In the genomic region with DNA sequence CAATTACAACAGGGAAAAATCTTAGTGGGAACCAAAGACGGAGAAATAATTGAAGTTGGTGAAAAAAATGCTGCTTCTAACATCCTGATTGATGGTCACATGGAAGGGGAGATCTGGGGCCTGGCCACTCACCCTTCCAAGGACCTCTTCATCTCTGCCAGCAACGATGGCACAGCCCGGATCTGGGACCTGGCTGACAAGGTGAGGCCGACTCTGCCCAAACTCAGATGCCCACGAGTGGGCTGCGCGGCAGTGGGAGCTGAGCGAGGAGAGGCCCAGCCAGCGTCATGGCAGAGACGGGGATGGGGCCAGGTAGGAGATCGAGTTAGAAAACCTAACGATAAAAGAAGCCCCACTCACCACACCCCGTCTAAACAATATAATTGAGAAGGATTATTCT, we compare ENCODE assay signal across 16 cellular contexts.
DNase-seq lines count a peak whose midpoint lies in the region; ATAC-seq, FAIRE-seq and TF ChIP-seq lines count a peak whose summit lies in the region.
"Had no signal": no experiment of that assay in that cellular context is flagged by ENCODE, and none has a peak within 500 bp of the region (broad histone marks: within the 10 kb centered on the region; RNA-seq: fewer than 3 reads in every experiment).

No MANE protein-coding gene starts in this region.

- TF ChIP-seq RAD21 in HepG2 (CRISPR knock-in tag; IDR thresholded peaks at IDR 0.05): no peak

- TF ChIP-seq EP300 in HepG2 (IDR thresholded peaks at IDR 0.05; ENCODE audit: low read depth in 2 of 2, low read length in 2 of 2) (no peak), HepG2 (CRISPR knock-in tag; IDR thresholded peaks at IDR 0.05; ENCODE audit: borderline replicate concordance) (no peak)

- H3K79me2 ChIP-seq in HepG2 (ENCODE audit: insufficient read depth, low read length): no peaks in the 10 kb centered on the region

- BruUV-seq in HepG2 (replicated peaks; lab: Mats Ljungman, UMichigan): no TSS peak

- TF ChIP-seq POLR2A in HepG2 (IDR thresholded peaks at IDR 0.05; ENCODE audit: insufficient read depth in 1 of 2, low read depth in 2 of 2, low read length in 2 of 2): no peak
- TF ChIP-seq POLR2A in right lobe of liver (IDR thresholded peaks at IDR 0.05): no peak
- TF ChIP-seq POLR2A in vagina (IDR thresholded peaks at IDR 0.05): no peak

- H3K36me3 ChIP-seq in HepG2 (replicated peaks in 1 of 2; ENCODE audit: control insufficient read depth in 1 of 2, insufficient read depth in 2 of 2, low read length in 2 of 2) (no peaks in the 10 kb centered on the region), right lobe of liver (no peaks in the 10 kb centered on the region), duodenal mucosa (ENCODE audit: control insufficient read depth in 1 of 2, insufficient read depth in 2 of 2, low read length in 2 of 2) (no peaks in the 10 kb centered on the region), vagina (no peaks in the 10 kb centered on the region)

- H3K4me1 ChIP-seq in HepG2 (ENCODE audit: insufficient read depth, low read length) (0 out of 2 replicates have a peak, but pooled peaks cover 5% of the 10 kb centered on the region), right lobe of liver (no peaks in the 10 kb centered on the region), duodenal mucosa (ENCODE audit: control insufficient read depth in 1 of 2, insufficient read depth in 2 of 2, low read length in 2 of 2) (peaks cover 10 to 14% of the 10 kb centered on the region in 2 donors), vagina (peaks cover 16% of the 10 kb centered on the region)

- 96% methylated on average over 13 of the region's 13 CpGs for WGBS in HepG2 (ENCODE audit: low lambda C conversion rate)
- WGBS in right lobe of liver (ENCODE audit: insufficient coverage, low coverage, low lambda C conversion rate, missing lambda C conversion rate): 95% methylated on average over 4 of the region's 13 CpGs

- no peak for DNase-seq in HepG2 (ENCODE audit: low spot score)
- no peak for DNase-seq in right lobe of liver
- DNase-seq in posterior vena cava (ENCODE audit: low spot score): peak; percentile 64
- no peak for DNase-seq in vagina (ENCODE audit: extremely low spot score in 2 of 2)
- DNase-seq in EL: no peak
- no peak for DNase-seq in amniotic stem cell (lab: John Stamatoyannopoulos, UW)
- DNase-seq: 8988T, AML-193, Calu3, H9 had no signal

- CTCF ChIA-PET in HepG2 (lab: Yijun Ruan, JAX; ENCODE audit: low intra/inter-chr PET ratio, low total read pairs): no interaction called here

- no peak overlapping the region for H3K27ac ChIP-seq in HepG2 (ENCODE audit: extremely low read length, insufficient read depth, low read length)
- H3K27ac ChIP-seq in right lobe of liver: no peak overlapping the region
- peak overlapping the region; percentile 11 for H3K27ac ChIP-seq in duodenal mucosa (ENCODE audit: low read depth, low read length)
- peak overlapping the region; percentile 24 for H3K27ac ChIP-seq in vagina
- H3K27ac ChIP-seq: BLaER1 had no signal

- POLR2A ChIA-PET in HepG2 (lab: Yijun Ruan, JAX): no interaction called here

- H3K4me3 ChIP-seq in HepG2 (replicated peaks in 1 of 3; ENCODE audit: insufficient read depth in 1 of 3, low read depth in 2 of 3, low read length in 3 of 3): no peak overlapping the region
- H3K4me3 ChIP-seq in right lobe of liver: no peak overlapping the region
- H3K4me3 ChIP-seq in duodenal mucosa (ENCODE audit: low read depth in 1 of 2, low read length in 2 of 2): no peak overlapping the region
- H3K4me3 ChIP-seq in vagina: no peak overlapping the region
- H3K4me3 ChIP-seq: BLaER1, GM23338 had no signal

- no peak overlapping the region for H2AFZ ChIP-seq in HepG2 (ENCODE audit: low read length)
- H2AFZ ChIP-seq: GM23338 had no signal

- H3K27me3 ChIP-seq in HepG2 (ENCODE audit: control insufficient read depth in 1 of 2, insufficient read depth in 2 of 2, low read length in 2 of 2) (no peaks in the 10 kb centered on the region), right lobe of liver (no peaks in the 10 kb centered on the region), duodenal mucosa (ENCODE audit: control insufficient read depth in 1 of 2, insufficient read depth in 2 of 2, low read length in 2 of 2) (no peaks in the 10 kb centered on the region), vagina (no peaks in the 10 kb centered on the region)
- H3K27me3 ChIP-seq: BLaER1 had no signal

- no peak overlapping the region for H3K4me2 ChIP-seq in HepG2 (ENCODE audit: low read depth, low read length)
- H3K4me2 ChIP-seq: BLaER1, GM23338 had no signal

- no peak for FAIRE-seq in HepG2 (lab: Jason Lieb, UNC)
- FAIRE-seq: GM12891, HTR-8/SVneo had no signal

- intact Hi-C loops in HepG2 (cut with micrococcal nuclease; ENCODE audit: unreplicated experiment): no loop called here
- intact Hi-C loops in right lobe of liver (cut with DNase I): no loop called here
- intact Hi-C loops in posterior vena cava (cut with DNase I): no loop called here
- intact Hi-C loops in vagina (cut with DNase I): no loop called here

- in situ Hi-C loops in HepG2 (cut with HindIII; ENCODE audit: extremely low pct_ligation_motif_present, low pct_unique_long_range_greater_than_20kb): no loop called here

- ATAC-seq in HepG2 (no peak), right lobe of liver (no peak), HG02642 (IDR thresholded peaks at IDR 0.05; ENCODE audit: poor library complexity, unreplicated experiment) (no peak)
- ATAC-seq: GM23338 had no signal

- H3K9me3 ChIP-seq in HepG2 (ENCODE audit: low read length): no peaks in the 10 kb centered on the region
- H3K9me3 ChIP-seq in right lobe of liver: no peaks in the 10 kb centered on the region
- no peaks in the 10 kb centered on the region for H3K9me3 ChIP-seq in duodenal mucosa (ENCODE audit: control insufficient read depth in 1 of 2, low read length in 2 of 2)
- H3K9me3 ChIP-seq in vagina: no peaks in the 10 kb centered on the region
- H3K9me3 ChIP-seq: BLaER1 had no signal

- H3K9ac ChIP-seq in HepG2 (ENCODE audit: insufficient read depth, low read depth, low read length) (no peak overlapping the region), duodenal mucosa (ENCODE audit: low read depth in 1 of 2, low read length in 2 of 2) (no peak overlapping the region)
- H3K9ac ChIP-seq: BLaER1 had no signal

- TF ChIP-seq CTCF in HepG2 (CRISPR knock-in tag; IDR thresholded peaks at IDR 0.05): no peak
- no peak for TF ChIP-seq CTCF in right lobe of liver (IDR thresholded peaks at IDR 0.05)
- no peak for TF ChIP-seq CTCF in vagina (IDR thresholded peaks at IDR 0.05)

- H4K20me1 ChIP-seq in HepG2 (ENCODE audit: insufficient read depth, low read length): no peaks in the 10 kb centered on the region
- H4K20me1 ChIP-seq: BLaER1 had no signal

TF ChIP-seq in HepG2, 621 proteins besides CTCF, POLR2A, EP300 and RAD21:
- TF ChIP-seq PHB2 (IDR thresholded peaks at IDR 0.05; ENCODE audit: partially characterized antibody) (no peak), ZNF768 (CRISPR knock-in tag; IDR thresholded peaks at IDR 0.05) (peak; percentile 13; the same call in 1 of the 2 replicates), CAMTA2 (CRISPR knock-in tag; IDR thresholded peaks at IDR 0.05; ENCODE audit: borderline replicate concordance) (no peak)

Comparison
In these comparisons a context has a peak if more than half of its experiments do, and no peak if none do; other contexts are left out.
1. H3K27ac ChIP-seq: peak in duodenal mucosa (single experiment) and vagina (single experiment); none in HepG2 (single experiment) and right lobe of liver (0 of 3).